In genomic region chr11:119902656-119903181, GRCh38 we compare ENCODE assay signal across 30 cellular contexts.
DNase-seq lines count a peak whose midpoint lies in the region; ATAC-seq and TF ChIP-seq lines count a peak whose summit lies in the region.
"Had no signal": no experiment of that assay in that cellular context is flagged by ENCODE, and none has a peak within 500 bp of the region (broad histone marks: within the 10 kb centered on the region; RNA-seq: fewer than 3 reads in every experiment).

No MANE protein-coding gene starts in this region.

- H3K27me3 Mint-ChIP-seq in HFFc6 (ENCODE audit: insufficient read depth): peaks cover 35% of the 10 kb centered on the region
- peaks cover 10 to 21% of the 10 kb centered on the region in 2 donors for H3K27me3 Mint-ChIP-seq in T-cell

- CTCF ChIA-PET in T-cell (lab: Charles Lee): no interaction called here

- H4K20me1 ChIP-seq in BLaER1: no peaks in the 10 kb centered on the region

- no peaks in the 10 kb centered on the region for H3K9me3 Mint-ChIP-seq in HFFc6
- H3K9me3 Mint-ChIP-seq in T-cell: no peaks in the 10 kb centered on the region
- H3K9me3 Mint-ChIP-seq: activated T-cell treated with anti-CD3 and anti-CD28 coated beads, Interleukin-2, amount 50 U/mL, for 4 hours; endodermal cell; T-helper 1 cell treated with Interleukin-12 subunit alpha and Interleukin-12 subunit beta and Interleukin-4 antibody, amounts not matched to agents 30 μg/mL and 1 μg/mL, for 36 hours had no signal

- POLR2A ChIA-PET in T-cell (lab: Charles Lee): no interaction called here

- ATAC-seq in GM19395 (IDR thresholded peaks at IDR 0.05; ENCODE audit: unreplicated experiment) (no peak), T-cell (replicated peaks in 1 of 4) (no peak)
- ATAC-seq: A549; activated T-cell treated with anti-CD3 and anti-CD28 coated beads, Interleukin-2, amount 50 U/mL, for 4 hours; foreskin keratinocyte; upper lobe of right lung had no signal

- peaks cover 40% of the 10 kb centered on the region for H3K4me1 ChIP-seq in BLaER1
- peaks cover 8% of the 10 kb centered on the region for H3K4me1 ChIP-seq in colonic mucosa
- H3K4me1 ChIP-seq: A549, foreskin keratinocyte, SJCRH30, upper lobe of right lung had no signal

- H3K4me3 Mint-ChIP-seq in HFFc6 (peak overlapping the region; percentile 64), T-cell (no peak overlapping the region)
- H3K4me3 Mint-ChIP-seq: activated T-cell treated with anti-CD3 and anti-CD28 coated beads, Interleukin-2, amount 50 U/mL, for 4 hours; CD8-positive, alpha-beta memory T cell; endodermal cell; T-helper 1 cell treated with Interleukin-12 subunit alpha and Interleukin-12 subunit beta and Interleukin-4 antibody, amounts not matched to agents 30 μg/mL and 1 μg/mL, for 36 hours had no signal

- H3K9me3 ChIP-seq in BLaER1 (no peaks in the 10 kb centered on the region), SK-N-MC (ENCODE audit: low read depth, low read length) (no peaks in the 10 kb centered on the region), colonic mucosa (no peaks in the 10 kb centered on the region)
- H3K9me3 ChIP-seq: A549, esophagus muscularis mucosa, left ventricle myocardium inferior, SJCRH30, upper lobe of right lung had no signal

- H3K9ac ChIP-seq in BLaER1 (no peak overlapping the region), SK-N-MC (ENCODE audit: insufficient read length) (no peak overlapping the region), colonic mucosa (ENCODE audit: low read depth in 2 of 2, low read length in 2 of 2) (peak overlapping the region in 1 of 2 donors; percentile 59)

- H3K27me3 ChIP-seq in BLaER1 (no peaks in the 10 kb centered on the region), colonic mucosa (no peaks in the 10 kb centered on the region)
- H3K27me3 ChIP-seq: SJCRH30, upper lobe of right lung had no signal

- H3K36me3 ChIP-seq in BLaER1 (no peaks in the 10 kb centered on the region), SK-N-MC (ENCODE audit: insufficient read depth, low read length) (no peaks in the 10 kb centered on the region), colonic mucosa (no peaks in the 10 kb centered on the region)
- H3K36me3 ChIP-seq: esophagus muscularis mucosa, left ventricle myocardium inferior, SJCRH30, upper lobe of right lung had no signal

- H3K27ac ChIP-seq in BLaER1 (no peak overlapping the region), SK-N-MC (no peak overlapping the region), colonic mucosa (no peak overlapping the region)
- H3K27ac ChIP-seq: A549, esophagus muscularis mucosa, foreskin keratinocyte, left ventricle myocardium inferior, SJCRH30, upper lobe of right lung had no signal

- intact Hi-C loops in colonic mucosa (cut with DNase I): no loop called here

- H3K4me2 ChIP-seq in BLaER1: 0 out of 2 replicates have a peak overlapping the region, but pooled peaks have one; percentile 14
- H3K4me2 ChIP-seq: A549 had no signal

- H3K4me1 Mint-ChIP-seq in HFFc6 (ENCODE audit: low read depth) (no peaks in the 10 kb centered on the region), T-cell (no peaks in the 10 kb centered on the region)
- H3K4me1 Mint-ChIP-seq: CD8-positive, alpha-beta memory T cell had no signal

- H3K36me3 Mint-ChIP-seq in HFFc6 (ENCODE audit: low read depth) (no peaks in the 10 kb centered on the region), T-cell (no peaks in the 10 kb centered on the region)
- H3K36me3 Mint-ChIP-seq: CD8-positive, alpha-beta memory T cell had no signal

- TF ChIP-seq CTCF in HFFc6 (IDR thresholded peaks at IDR 0.05) (no peak), colonic mucosa (IDR thresholded peaks at IDR 0.05) (no peak)

- H3K4me3 ChIP-seq in BLaER1 (no peak overlapping the region), SK-N-MC (peak overlapping the region; percentile 11; the same call in 1 of the 2 replicates), colonic mucosa (no peak overlapping the region)
- H3K4me3 ChIP-seq: A549, esophagus muscularis mucosa, left ventricle myocardium inferior, SJCRH30, upper lobe of right lung had no signal

- no peak for DNase-seq in HFFc6
- no peak for DNase-seq in SK-N-MC (ENCODE audit: low read depth, low spot score)
- DNase-seq in colonic mucosa: peak; percentile 51
- DNase-seq in T-cell: no peak
- no peak for DNase-seq in NCI-H748 treated with DMSO at 0.1 percent for 48 hours (lab: John Stamatoyannopoulos, UW)
- no peak for DNase-seq in T-helper 1 cell
- DNase-seq: activated CD4-positive, alpha-beta T cell treated with anti-CD3 and anti-CD28 coated beads for 48 hours; activated gamma-delta T cell treated with Interleukin-2 at 50 U/mL for 16 hours; activated T-cell treated with anti-CD3 and anti-CD28 coated beads, Interleukin-2, amount 50 U/mL, for 4 hours; CD8-positive, alpha-beta memory T cell; cortex of kidney; foreskin keratinocyte; head of caudate nucleus; islet precursor cell; KG1; left ventricle myocardium inferior; mesenchymal stem cell; MM.1S; NCI-H1436 treated with DMSO at 0.1 percent for 48 hours; NCI-H2081 treated with DMSO at 0.1 percent for 48 hours; RPMI8226; SJCRH30; stimulated activated naive CD4-positive, alpha-beta T cell; upper lobe of right lung had no signal

- H3K27ac Mint-ChIP-seq in HFFc6: no peak overlapping the region
- no peak overlapping the region for H3K27ac Mint-ChIP-seq in T-cell
- H3K27ac Mint-ChIP-seq: CD8-positive, alpha-beta memory T cell; endodermal cell; T-helper 1 cell treated with Interleukin-12 subunit alpha and Interleukin-12 subunit beta and Interleukin-4 antibody, amounts not matched to agents 30 μg/mL and 1 μg/mL, for 36 hours had no signal
